Comparison of ENCODE assay signal across 25 cellular contexts in genomic region chr2:135072125-135072997, GRCh38. TPM values are rescaled to one million over a fixed set of nuclear protein-coding genes. Genes with fewer than 3 reads are reported as not detected.
DNase-seq lines count a peak whose midpoint lies in the region; TF ChIP-seq lines count a peak whose summit lies in the region.
"Had no signal": no experiment of that assay in that cellular context is flagged by ENCODE, and none has a peak within 500 bp of the region (broad histone marks: within the 10 kb centered on the region; RNA-seq: fewer than 3 reads in every experiment).

No MANE protein-coding gene starts in this region.

- no peak for TF ChIP-seq POLR2A in NB4 (IDR thresholded peaks at IDR 0.05; ENCODE audit: extremely low read depth, insufficient read length)
- TF ChIP-seq POLR2A in testis (IDR thresholded peaks at IDR 0.05), result no peak
- TF ChIP-seq POLR2A in esophagus muscularis mucosa (IDR thresholded peaks at IDR 0.05; ENCODE audit: low read depth), result no peak

- TF ChIP-seq EP300 in esophagus muscularis mucosa (IDR thresholded peaks at IDR 0.05), result no peak

- no peak overlapping the region for H3K27ac Mint-ChIP-seq in endodermal cell
- H3K27ac Mint-ChIP-seq: nephron, type B pancreatic cell had no signal

- H3K4me1 Mint-ChIP-seq in endodermal cell, result no peaks in the 10 kb centered on the region
- H3K4me1 Mint-ChIP-seq: nephron had no signal

- peaks cover 85% of the 10 kb centered on the region for H3K36me3 Mint-ChIP-seq in endodermal cell (ENCODE audit: low read depth)

- peak; percentile 13 for DNase-seq in DMS53 (lab: John Stamatoyannopoulos, UW)
- DNase-seq in DMS53 treated with DMSO at 0.1 percent for 48 hours (lab: John Stamatoyannopoulos, UW; ENCODE audit: unreplicated experiment), result no peak
- peak; percentile 18 for DNase-seq in Caki2 (ENCODE audit: low read depth)
- peak; percentile 36 for DNase-seq in NB4 (ENCODE audit: low read depth)
- no peak for DNase-seq in endodermal cell
- no peak for DNase-seq in testis
- no peak for DNase-seq in NCI-H1436 (lab: John Stamatoyannopoulos, UW)
- DNase-seq in esophagus muscularis mucosa (ENCODE audit: extremely low spot score), result no peak
- DNase-seq: activated CD4-positive, alpha-beta T cell treated with anti-CD3 and anti-CD28 coated beads, Interleukin-2, amount 50 U/mL, for 1 hour; COR-L47; H7; heart right ventricle; left ventricle myocardium inferior; MM.1S; NCI-H1930; NCI-H446 treated with DMSO at 0.1 percent for 48 hours; RPMI8226; WERI-Rb-1 had no signal

- no peaks in the 10 kb centered on the region for H3K27me3 Mint-ChIP-seq in endodermal cell (ENCODE audit: insufficient read depth)
- H3K27me3 Mint-ChIP-seq: type B pancreatic cell had no signal

- H3K27ac ChIP-seq in endodermal cell (ENCODE audit: low read depth, low read length) (no peak overlapping the region), testis (no peak overlapping the region), esophagus muscularis mucosa (replicated peaks in 1 of 4) (no peak overlapping the region)
- H3K27ac ChIP-seq: heart right ventricle, HL-60, left ventricle myocardium inferior, WERI-Rb-1 had no signal

- H3K27me3 ChIP-seq in endodermal cell (ENCODE audit: control insufficient read depth, insufficient read depth, low read length, poor library complexity, severe bottlenecking) (no peaks in the 10 kb centered on the region), testis (no peaks in the 10 kb centered on the region), esophagus muscularis mucosa (no peaks in the 10 kb centered on the region)
- H3K27me3 ChIP-seq: heart right ventricle had no signal

- in situ Hi-C loops in Caki2 (cut with HindIII; ENCODE audit: low pct_unique_long_range_greater_than_20kb, low sequenced_read_pairs), result no loop called here

- TF ChIP-seq CTCF in NB4 (IDR thresholded peaks at IDR 0.05; ENCODE audit: low read depth, low read length) (no peak), endodermal cell (conservative IDR thresholded peaks at IDR 0.05) (no peak), testis (IDR thresholded peaks at IDR 0.05) (no peak), esophagus muscularis mucosa (IDR thresholded peaks at IDR 0.05) (no peak)

- no peak overlapping the region for H3K9ac ChIP-seq in endodermal cell (ENCODE audit: extremely low read depth, low read length, poor library complexity, severe bottlenecking)

- H3K9me3 Mint-ChIP-seq in endodermal cell, result peaks cover 86% of the 10 kb centered on the region

- H3K4me3 ChIP-seq in NB4 (ENCODE audit: low read depth, low read length) (no peak overlapping the region), endodermal cell (ENCODE audit: low read length) (peak overlapping the region; percentile 52), testis (no peak overlapping the region), esophagus muscularis mucosa (no peak overlapping the region)
- H3K4me3 ChIP-seq: heart right ventricle, left ventricle myocardium inferior had no signal

- no peak overlapping the region for H3K4me3 Mint-ChIP-seq in endodermal cell
- H3K4me3 Mint-ChIP-seq: nephron, type B pancreatic cell had no signal

- H3K4me1 ChIP-seq in endodermal cell (ENCODE audit: control insufficient read depth, insufficient read depth, low read length), result no peaks in the 10 kb centered on the region
- no peaks in the 10 kb centered on the region for H3K4me1 ChIP-seq in testis
- peaks cover 4 to 28% (median 18%) of the 10 kb centered on the region in 4 donors for H3K4me1 ChIP-seq in esophagus muscularis mucosa

- H3K36me3 ChIP-seq in endodermal cell (ENCODE audit: control insufficient read depth, insufficient read depth, low read length) (peaks cover 66% of the 10 kb centered on the region), testis (ENCODE audit: low read depth, missing control alignments) (no peaks in the 10 kb centered on the region), esophagus muscularis mucosa (peaks cover 0 to 6% (median 0%) of the 10 kb centered on the region in 4 donors)

- H3K9me3 ChIP-seq in endodermal cell (ENCODE audit: control insufficient read depth, low read length) (peaks cover 83% of the 10 kb centered on the region), testis (no peaks in the 10 kb centered on the region), esophagus muscularis mucosa (no peaks in the 10 kb centered on the region)

- 95 to 99% methylated on average over 3 of the region's 3 CpGs for WGBS in endodermal cell (ENCODE audit: insufficient coverage in 1 of 2, insufficient read length in 1 of 2), 2 experiments
- 94 to 96% methylated on average over 3 of the region's 3 CpGs for WGBS in testis, 2 donors
- 100% methylated on average over 3 of the region's 3 CpGs for WGBS in esophagus muscularis mucosa

- intact Hi-C loops in testis (cut with DNase I; ENCODE audit: low total_unique reads) (no loop called here), esophagus muscularis mucosa (cut with DNase I) (no loop called here)

RNA-seq across cellular contexts. Expression of gene RAB3GAP1, which starts 20.3 kb away (rescaled TPM):
- 14.0 and 18.4 TPM in 2 replicates for total RNA-seq in Caki2 (2014; rRNA removed; shearing (Covaris generic); ENCODE audit: low replicate concordance)
- total RNA-seq in endodermal cell (10 to 100 TPM; 28.5 to 29.6 TPM), testis (10 to 100 TPM; 40.5 to 45.9 TPM), esophagus muscularis mucosa (10 to 100 TPM; 59.3 to 66.9 (median 63.6) TPM)
- 32.8 TPM for polyA plus RNA-seq in endodermal cell (2013, experiment 1 of 2)
- 30.3 TPM for polyA plus RNA-seq in endodermal cell (2013, experiment 2 of 2)
- polyA plus RNA-seq in testis (ENCODE audit: insufficient read depth, low read depth, low replicate concordance), result 39.9 TPM

RNA-seq across cellular contexts. Expression of gene MAP3K19, which starts 25.1 kb away (rescaled TPM):
- total RNA-seq in Caki2 (2014; rRNA removed; shearing (Covaris generic); ENCODE audit: low replicate concordance), result not detected in 2 replicates
- total RNA-seq in endodermal cell (not detected), testis (1 to 10 TPM; 6.8 to 9.8 TPM), esophagus muscularis mucosa (not detected)
- polyA plus RNA-seq in endodermal cell (2013, experiment 1 of 2), result not detected
- not detected for polyA plus RNA-seq in endodermal cell (2013, experiment 2 of 2)
- polyA plus RNA-seq in testis (ENCODE audit: insufficient read depth, low read depth, low replicate concordance), result 15.1 TPM
- total RNA-seq: bronchial epithelial cell, endothelial cell of umbilical vein, fibroblast of villous mesenchyme, H7, heart right ventricle, left ventricle myocardium inferior, mononuclear cell had no signal
- polyA plus RNA-seq: endothelial cell of umbilical vein, heart right ventricle had no signal

Comparison
In these comparisons a context has a peak if more than half of its experiments do, and no peak if none do; other contexts are left out.
1. DNase-seq: peak in DMS53 (single experiment), Caki2 (single experiment) and NB4 (single experiment); none in DMS53 treated with DMSO at 0.1 percent for 48 hours (single experiment), endodermal cell (single experiment), testis (single experiment), NCI-H1436 (single experiment) and esophagus muscularis mucosa (single experiment).